Comparison of ENCODE assay signal across 2 cellular contexts in the genomic region with DNA sequence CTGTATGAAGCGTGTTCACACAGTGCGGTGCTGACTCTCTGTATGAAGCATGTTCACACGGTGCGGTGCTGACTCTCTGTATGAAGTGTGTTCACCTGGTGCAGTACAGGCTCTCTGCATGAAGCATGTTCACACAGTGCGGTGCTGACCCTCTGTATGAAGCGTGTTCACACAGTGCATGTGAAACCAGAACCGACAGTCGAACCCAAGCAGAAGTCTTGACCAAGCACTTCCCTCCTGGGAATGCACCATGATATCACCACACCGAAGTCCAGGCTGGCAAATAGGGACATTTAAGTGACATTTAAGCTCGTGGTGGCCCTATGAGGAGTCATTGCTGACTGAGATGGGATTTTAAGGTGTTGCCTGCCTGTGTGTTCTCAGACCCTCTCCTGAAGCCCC.
TF ChIP-seq lines count a peak whose summit lies in the region.

No MANE protein-coding gene starts in this region.

TF ChIP-seq in IMR-90, 13 proteins besides CTCF, POLR2A, EP300 and RAD21:
- TF ChIP-seq RFX5 (IDR thresholded peaks at IDR 0.05; ENCODE audit: low read depth, low read length): no peak
- TF ChIP-seq CHD1 (IDR thresholded peaks at IDR 0.05; ENCODE audit: low read depth, low read length): no peak
- TF ChIP-seq SMC3 (IDR thresholded peaks at IDR 0.05; ENCODE audit: low read depth, low read length): no peak
- no peak for TF ChIP-seq MAFK (IDR thresholded peaks at IDR 0.05; ENCODE audit: low read depth, low read length)
- no peak for TF ChIP-seq BHLHE40 (IDR thresholded peaks at IDR 0.05; ENCODE audit: low read depth, low read length)
- no peak for TF ChIP-seq NFE2L2 (IDR thresholded peaks at IDR 0.05; ENCODE audit: low read depth, low read length)
- TF ChIP-seq, protein P1, sequence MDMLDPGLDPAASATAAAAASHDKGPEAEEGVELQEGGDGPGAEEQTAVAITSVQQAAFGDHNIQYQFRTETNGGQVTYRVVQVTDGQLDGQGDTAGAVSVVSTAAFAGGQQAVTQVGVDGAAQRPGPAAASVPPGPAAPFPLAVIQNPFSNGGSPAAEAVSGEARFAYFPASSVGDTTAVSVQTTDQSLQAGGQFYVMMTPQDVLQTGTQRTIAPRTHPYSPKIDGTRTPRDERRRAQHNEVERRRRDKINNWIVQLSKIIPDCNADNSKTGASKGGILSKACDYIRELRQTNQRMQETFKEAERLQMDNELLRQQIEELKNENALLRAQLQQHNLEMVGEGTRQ (IDR thresholded peaks at IDR 0.05; ENCODE audit: low read depth, low read length): no peak
- TF ChIP-seq MAZ (IDR thresholded peaks at IDR 0.05; ENCODE audit: borderline replicate concordance, low read depth, low read length): no peak
- TF ChIP-seq CEBPB (IDR thresholded peaks at IDR 0.05; ENCODE audit: low read depth, low read length): no peak
- TF ChIP-seq, protein P2, sequence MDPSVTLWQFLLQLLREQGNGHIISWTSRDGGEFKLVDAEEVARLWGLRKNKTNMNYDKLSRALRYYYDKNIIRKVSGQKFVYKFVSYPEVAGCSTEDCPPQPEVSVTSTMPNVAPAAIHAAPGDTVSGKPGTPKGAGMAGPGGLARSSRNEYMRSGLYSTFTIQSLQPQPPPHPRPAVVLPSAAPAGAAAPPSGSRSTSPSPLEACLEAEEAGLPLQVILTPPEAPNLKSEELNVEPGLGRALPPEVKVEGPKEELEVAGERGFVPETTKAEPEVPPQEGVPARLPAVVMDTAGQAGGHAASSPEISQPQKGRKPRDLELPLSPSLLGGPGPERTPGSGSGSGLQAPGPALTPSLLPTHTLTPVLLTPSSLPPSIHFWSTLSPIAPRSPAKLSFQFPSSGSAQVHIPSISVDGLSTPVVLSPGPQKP (IDR thresholded peaks at IDR 0.05; ENCODE audit: borderline replicate concordance, low read depth, low read length): no peak
- TF ChIP-seq MXI1 (IDR thresholded peaks at IDR 0.05; ENCODE audit: borderline replicate concordance, low read depth, low read length): no peak
- no peak for TF ChIP-seq RCOR1 (IDR thresholded peaks at IDR 0.05; ENCODE audit: insufficient replicate concordance, low read length)
- TF ChIP-seq FOS (IDR thresholded peaks at IDR 0.05; ENCODE audit: low read depth, low read length): no peak

TF ChIP-seq in GM12878, 131 proteins besides CTCF, POLR2A, EP300 and RAD21:
- no peak for TF ChIP-seq RAD51 (IDR thresholded peaks at IDR 0.05)
- peak; percentile 6; the same call in 1 of the 2 replicates for TF ChIP-seq SPI1 (IDR thresholded peaks at IDR 0.05; ENCODE audit: borderline replicate concordance, insufficient read depth, low read depth, low read length)
- TF ChIP-seq MTA2 (IDR thresholded peaks at IDR 0.05; ENCODE audit: low read depth): no peak
- TF ChIP-seq, protein P3, sequence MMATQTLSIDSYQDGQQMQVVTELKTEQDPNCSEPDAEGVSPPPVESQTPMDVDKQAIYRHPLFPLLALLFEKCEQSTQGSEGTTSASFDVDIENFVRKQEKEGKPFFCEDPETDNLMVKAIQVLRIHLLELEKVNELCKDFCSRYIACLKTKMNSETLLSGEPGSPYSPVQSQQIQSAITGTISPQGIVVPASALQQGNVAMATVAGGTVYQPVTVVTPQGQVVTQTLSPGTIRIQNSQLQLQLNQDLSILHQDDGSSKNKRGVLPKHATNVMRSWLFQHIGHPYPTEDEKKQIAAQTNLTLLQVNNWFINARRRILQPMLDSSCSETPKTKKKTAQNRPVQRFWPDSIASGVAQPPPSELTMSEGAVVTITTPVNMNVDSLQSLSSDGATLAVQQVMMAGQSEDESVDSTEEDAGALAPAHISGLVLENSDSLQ (IDR thresholded peaks at IDR 0.05): no peak
- no peak for TF ChIP-seq CBX5 (IDR thresholded peaks at IDR 0.05; ENCODE audit: low read depth)
- no peak for TF ChIP-seq ESRRA (IDR thresholded peaks at IDR 0.05; ENCODE audit: low read length)
- no peak for TF ChIP-seq ZNF24 (IDR thresholded peaks at IDR 0.05)
- TF ChIP-seq MEF2B (IDR thresholded peaks at IDR 0.05; ENCODE audit: partially characterized antibody, poor library complexity, severe bottlenecking): peak; percentile 18
- TF ChIP-seq NBN (IDR thresholded peaks at IDR 0.05): no peak
- TF ChIP-seq, protein P4, sequence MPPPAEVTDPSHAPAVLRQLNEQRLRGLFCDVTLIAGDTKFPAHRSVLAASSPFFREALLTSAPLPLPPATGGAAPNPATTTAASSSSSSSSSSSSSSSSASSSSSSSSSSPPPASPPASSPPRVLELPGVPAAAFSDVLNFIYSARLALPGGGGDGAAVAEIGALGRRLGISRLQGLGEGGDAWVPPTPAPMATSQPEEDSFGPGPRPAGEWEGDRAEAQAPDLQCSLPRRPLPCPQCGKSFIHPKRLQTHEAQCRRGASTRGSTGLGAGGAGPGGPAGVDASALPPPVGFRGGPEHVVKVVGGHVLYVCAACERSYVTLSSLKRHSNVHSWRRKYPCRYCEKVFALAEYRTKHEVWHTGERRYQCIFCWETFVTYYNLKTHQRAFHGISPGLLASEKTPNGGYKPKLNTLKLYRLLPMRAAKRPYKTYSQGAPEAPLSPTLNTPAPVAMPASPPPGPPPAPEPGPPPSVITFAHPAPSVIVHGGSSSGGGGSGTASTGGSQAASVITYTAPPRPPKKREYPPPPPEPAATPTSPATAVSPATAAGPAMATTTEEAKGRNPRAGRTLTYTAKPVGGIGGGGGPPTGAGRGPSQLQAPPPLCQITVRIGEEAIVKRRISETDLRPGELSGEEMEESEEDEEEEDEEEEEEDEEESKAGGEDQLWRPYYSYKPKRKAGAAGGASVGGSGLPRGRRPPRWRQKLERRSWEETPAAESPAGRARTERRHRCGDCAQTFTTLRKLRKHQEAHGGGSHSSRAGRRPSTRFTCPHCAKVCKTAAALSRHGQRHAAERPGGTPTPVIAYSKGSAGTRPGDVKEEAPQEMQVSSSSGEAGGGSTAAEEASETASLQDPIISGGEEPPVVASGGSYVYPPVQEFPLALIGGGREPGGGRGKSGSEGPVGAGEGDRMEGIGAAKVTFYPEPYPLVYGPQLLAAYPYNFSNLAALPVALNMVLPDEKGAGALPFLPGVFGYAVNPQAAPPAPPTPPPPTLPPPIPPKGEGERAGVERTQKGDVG (CRISPR knock-in tag; IDR thresholded peaks at IDR 0.05): no peak
- TF ChIP-seq HDGF (IDR thresholded peaks at IDR 0.05): 0 out of 2 replicates have a peak, but pooled peaks have one; percentile 15
- no peak for TF ChIP-seq TCF7 (IDR thresholded peaks at IDR 0.05; ENCODE audit: borderline replicate concordance)
- no peak for TF ChIP-seq SUPT20H (IDR thresholded peaks at IDR 0.05; ENCODE audit: borderline replicate concordance, control insufficient read depth, low read depth, low read length)
